In the genomic region with DNA sequence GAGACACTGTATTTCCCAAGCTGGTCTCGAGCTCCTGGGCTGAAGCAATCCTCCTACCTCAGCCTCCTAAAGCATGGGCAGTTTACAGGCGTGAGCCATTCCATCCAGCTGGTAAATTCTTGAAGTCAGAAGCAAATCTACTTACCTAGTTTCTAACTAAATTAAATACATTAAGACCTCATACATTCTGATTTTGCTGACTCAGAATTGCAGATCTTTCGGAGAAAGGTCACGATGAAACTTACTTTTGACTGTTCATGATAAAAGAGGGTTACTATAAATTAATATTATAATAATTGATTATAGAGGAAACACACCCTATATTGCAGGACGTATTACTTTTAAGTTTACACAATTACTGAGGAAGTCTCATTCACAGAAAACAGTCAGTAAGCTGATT, we compare ENCODE assay signal across 8 cellular contexts.
"Had no signal": no experiment of that assay in that cellular context is flagged by ENCODE, and none has a peak within 500 bp of the region (broad histone marks: within the 10 kb centered on the region; RNA-seq: fewer than 3 reads in every experiment).

No MANE protein-coding gene starts in this region.

- H3K9ac ChIP-seq: GM23248, KMS-11 had no signal

- H3K4me3 ChIP-seq: GM23248 had no signal

- H2AFZ ChIP-seq: GM23248 had no signal

- H3K27ac ChIP-seq: GM23248, KMS-11 had no signal

- H3K4me2 ChIP-seq: KMS-11 had no signal

- DNase-seq: GM23248, GOT3, H9, HCEC 1CT, KBM-7 had no signal

- FAIRE-seq: H54, HTR-8/SVneo had no signal
